Comparison of ENCODE assay signal across 10 cellular contexts in the genomic region with DNA sequence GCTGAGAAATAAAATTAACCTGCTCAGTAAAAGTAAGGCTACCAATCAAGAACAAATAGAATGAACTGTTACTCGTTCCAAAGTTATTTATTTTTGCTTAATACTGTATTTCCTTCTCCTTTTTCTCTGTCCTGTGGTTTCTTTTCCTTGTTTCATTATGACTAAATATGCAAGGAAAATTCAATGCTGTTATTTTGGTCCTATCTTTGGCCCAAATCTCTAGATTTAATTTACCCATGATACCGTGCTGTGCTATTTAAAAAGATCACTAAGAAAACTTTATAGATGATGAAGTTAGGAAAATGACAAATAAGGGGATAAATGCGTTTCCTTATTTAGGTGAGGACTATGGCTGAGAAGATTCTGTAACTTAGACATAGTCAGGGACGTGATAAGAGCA. TPM values are rescaled to one million over a fixed set of nuclear protein-coding genes. Genes with fewer than 3 reads are reported as not detected.
DNase-seq lines count a peak whose midpoint lies in the region; ATAC-seq and TF ChIP-seq lines count a peak whose summit lies in the region.
"Had no signal": no experiment of that assay in that cellular context is flagged by ENCODE, and none has a peak within 500 bp of the region (broad histone marks: within the 10 kb centered on the region; RNA-seq: fewer than 3 reads in every experiment).

No MANE protein-coding gene starts in this region.

- no peaks in the 10 kb centered on the region for H3K27me3 Mint-ChIP-seq in CD4-positive, alpha-beta memory T cell
- no peaks in the 10 kb centered on the region for H3K27me3 Mint-ChIP-seq in activated naive CD8-positive, alpha-beta T cell treated with anti-CD3 and anti-CD28 coated beads, Interleukin-2, amount 50 U/mL, for 24 hours

- DNase-seq in CD4-positive, alpha-beta memory T cell, result no peak
- no peak for DNase-seq in activated naive CD8-positive, alpha-beta T cell treated with anti-CD3 and anti-CD28 coated beads, Interleukin-2, amount 50 U/mL, for 24 hours
- DNase-seq in UCSD-AML1 (lab: John Stamatoyannopoulos, UW; ENCODE audit: unreplicated experiment) (no peak), Ammon's horn (ENCODE audit: low spot score) (no peak)
- DNase-seq: foreskin melanocyte, NCI-H1436 treated with DMSO at 0.1 percent for 48 hours had no signal

- peak overlapping the region; percentile 10; the same call in 1 of the 2 replicates for H3K9ac ChIP-seq in KMS-11

- no peak overlapping the region for H3K27ac ChIP-seq in CD4-positive, alpha-beta memory T cell (ENCODE audit: low read depth, low read length)
- H3K27ac ChIP-seq in KMS-11 (peak overlapping the region; percentile 55), muscle layer of duodenum (ENCODE audit: low read length) (peak overlapping the region; percentile 56)

- peaks cover 48 to 66% (median 57%) of the 10 kb centered on the region in 4 donors for H3K4me1 Mint-ChIP-seq in CD4-positive, alpha-beta memory T cell
- H3K4me1 Mint-ChIP-seq in activated naive CD8-positive, alpha-beta T cell treated with anti-CD3 and anti-CD28 coated beads, Interleukin-2, amount 50 U/mL, for 24 hours, result peaks cover 93% of the 10 kb centered on the region

- H3K9me3 Mint-ChIP-seq in CD4-positive, alpha-beta memory T cell, result no peaks in the 10 kb centered on the region
- H3K9me3 Mint-ChIP-seq in activated naive CD8-positive, alpha-beta T cell treated with anti-CD3 and anti-CD28 coated beads, Interleukin-2, amount 50 U/mL, for 24 hours, result no peaks in the 10 kb centered on the region

- peak overlapping the region; percentile 62 for H3K4me2 ChIP-seq in KMS-11

- H3K4me3 Mint-ChIP-seq in CD4-positive, alpha-beta memory T cell, result no peak overlapping the region
- H3K4me3 Mint-ChIP-seq in activated naive CD8-positive, alpha-beta T cell treated with anti-CD3 and anti-CD28 coated beads, Interleukin-2, amount 50 U/mL, for 24 hours, result peak overlapping the region; percentile 58

- intact Hi-C loops in CD4-positive, alpha-beta memory T cell (cut with micrococcal nuclease), result no loop called here

- H3K36me3 Mint-ChIP-seq in CD4-positive, alpha-beta memory T cell, result peaks cover 5 to 9% of the 10 kb centered on the region in 2 donors
- peaks cover 32% of the 10 kb centered on the region for H3K36me3 Mint-ChIP-seq in activated naive CD8-positive, alpha-beta T cell treated with anti-CD3 and anti-CD28 coated beads, Interleukin-2, amount 50 U/mL, for 24 hours (ENCODE audit: low read depth)

- no peak for ATAC-seq in activated naive CD8-positive, alpha-beta T cell treated with anti-CD3 and anti-CD28 coated beads, Interleukin-2, amount 50 U/mL, for 24 hours
- ATAC-seq in HG03159 (IDR thresholded peaks at IDR 0.05; ENCODE audit: unreplicated experiment) (no peak), GM19328 (IDR thresholded peaks at IDR 0.05; ENCODE audit: unreplicated experiment) (no peak)

- CTCF ChIA-PET in CD4-positive, alpha-beta memory T cell (lab: Charles Lee; ENCODE audit: partially characterized antibody), result interaction anchor here (0.8 to 4.4 kb wide), 2 partner anchors 15 kb away, joined by 3 to 31 read pairs; no protein-coding TSS in a partner anchor

- no peaks in the 10 kb centered on the region for H3K36me3 ChIP-seq in CD4-positive, alpha-beta memory T cell (ENCODE audit: insufficient read depth, low read length)
- H3K36me3 ChIP-seq in KMS-11 (ENCODE audit: insufficient read depth), result 0 out of 2 replicates have a peak, but pooled peaks cover 4% of the 10 kb centered on the region
- H3K36me3 ChIP-seq in muscle layer of duodenum (ENCODE audit: control insufficient read depth in 1 of 2, insufficient read depth in 2 of 2, low read length in 2 of 2), result no peaks in the 10 kb centered on the region

- H3K4me1 ChIP-seq in CD4-positive, alpha-beta memory T cell (ENCODE audit: insufficient read depth, low read length), result peaks cover 60% of the 10 kb centered on the region
- H3K4me1 ChIP-seq in KMS-11 (ENCODE audit: low read depth, poor library complexity, severe bottlenecking) (peaks cover 65% of the 10 kb centered on the region), muscle layer of duodenum (ENCODE audit: control insufficient read depth in 1 of 2, insufficient read depth in 2 of 2, low read length in 2 of 2) (peaks cover 17 to 23% of the 10 kb centered on the region in 2 donors)

- POLR2A ChIA-PET in CD4-positive, alpha-beta memory T cell (lab: Charles Lee; ENCODE audit: partially characterized antibody), result no interaction called here

- peaks cover 78% of the 10 kb centered on the region; the same call in 1 of the 2 replicates for H3K79me2 ChIP-seq in KMS-11 (ENCODE audit: insufficient read depth, low read depth)

- no peak overlapping the region for H2AFZ ChIP-seq in KMS-11 (ENCODE audit: low read depth)

- H3K4me3 ChIP-seq in CD4-positive, alpha-beta memory T cell (ENCODE audit: low read length in 2 of 2), result no peak overlapping the region
- H3K4me3 ChIP-seq in KMS-11 (IDR thresholded peaks at IDR 0.05; ENCODE audit: insufficient read depth, low read depth, low read length) (no peak overlapping the region), muscle layer of duodenum (ENCODE audit: low read depth in 1 of 2, low read length in 2 of 2) (no peak overlapping the region)

- peak overlapping the region in 4 of 7 donors; percentile 29 to 85 (median 80) for H3K27ac Mint-ChIP-seq in CD4-positive, alpha-beta memory T cell
- peak overlapping the region; percentile 98 for H3K27ac Mint-ChIP-seq in activated naive CD8-positive, alpha-beta T cell treated with anti-CD3 and anti-CD28 coated beads, Interleukin-2, amount 50 U/mL, for 24 hours

- H3K9me3 ChIP-seq in CD4-positive, alpha-beta memory T cell (ENCODE audit: control insufficient read depth in 1 of 2, low read length in 2 of 2), result no peaks in the 10 kb centered on the region
- H3K9me3 ChIP-seq in muscle layer of duodenum (ENCODE audit: control insufficient read depth in 1 of 2, low read length in 2 of 2), result no peaks in the 10 kb centered on the region

- no peaks in the 10 kb centered on the region for H4K20me1 ChIP-seq in KMS-11 (ENCODE audit: insufficient read depth)

- H3K27me3 ChIP-seq in CD4-positive, alpha-beta memory T cell (ENCODE audit: insufficient read depth, low read length), result no peaks in the 10 kb centered on the region
- H3K27me3 ChIP-seq in KMS-11 (ENCODE audit: insufficient read depth, low read depth) (no peaks in the 10 kb centered on the region), muscle layer of duodenum (ENCODE audit: low read depth, low read length) (no peaks in the 10 kb centered on the region)

- no peak for TF ChIP-seq CTCF in KMS-11 (conservative IDR thresholded peaks at IDR 0.05; ENCODE audit: low read depth, low read length)

RNA-seq across cellular contexts. Expression of gene FAM133B, which starts 45.3 kb away (rescaled TPM):
- total RNA-seq in CD4-positive, alpha-beta memory T cell, result 10 to 100 TPM; 37.1 to 43.7 TPM
- polyA plus RNA-seq in CD4-positive, alpha-beta memory T cell, result 10 to 100 TPM; 13.2 to 23.6 TPM
